ENCODE assay signal across 22 cellular contexts in genomic region chr6:4615231-4615630, GRCh38.
"Had no signal": no experiment of that assay in that cellular context is flagged by ENCODE, and none has a peak within 500 bp of the region (broad histone marks: within the 10 kb centered on the region; RNA-seq: fewer than 3 reads in every experiment).

No MANE protein-coding gene starts in this region.

- H3K4me1 ChIP-seq: colonic mucosa, foreskin keratinocyte, gastrocnemius medialis had no signal

- H3K27me3 ChIP-seq: colonic mucosa, dorsolateral prefrontal cortex, esophagus muscularis mucosa, esophagus squamous epithelium, foreskin keratinocyte, gastrocnemius medialis, gastroesophageal sphincter, heart left ventricle had no signal

- ATAC-seq: effector memory CD8-positive, alpha-beta T cell; esophagus mucosa; foreskin keratinocyte had no signal

- H3K27ac Mint-ChIP-seq: dendritic cell treated with granulocyte-macrophage colony-stimulating factor and Interleukin-4, amounts not matched to agents 40 ng/mL and 50 ng/mL, for 4 days; effector memory CD8-positive, alpha-beta T cell; endodermal cell had no signal

- H3K4me1 Mint-ChIP-seq: endodermal cell had no signal

- H3K36me3 ChIP-seq: colonic mucosa, esophagus muscularis mucosa, esophagus squamous epithelium, gastrocnemius medialis, gastroesophageal sphincter, heart left ventricle had no signal

- H3K9me3 ChIP-seq: colonic mucosa, esophagus muscularis mucosa, esophagus squamous epithelium, gastrocnemius medialis, gastroesophageal sphincter, heart left ventricle had no signal

- H3K4me3 Mint-ChIP-seq: dendritic cell treated with granulocyte-macrophage colony-stimulating factor and Interleukin-4, amounts not matched to agents 40 ng/mL and 50 ng/mL, for 4 days; effector memory CD8-positive, alpha-beta T cell; endodermal cell had no signal

- DNase-seq: colonic mucosa; cortex of kidney; dermis blood vessel endothelial cell; dorsolateral prefrontal cortex; effector CD4-positive, alpha-beta T cell; effector CD8-positive, alpha-beta T cell; effector memory CD4-positive, alpha-beta T cell; effector memory CD8-positive, alpha-beta T cell; endodermal cell; erythroblast; esophagus squamous epithelium; foreskin keratinocyte; foreskin melanocyte; head of caudate nucleus had no signal

- H3K4me3 ChIP-seq: colonic mucosa, coronary artery, dorsolateral prefrontal cortex, esophagus muscularis mucosa, esophagus squamous epithelium, gastrocnemius medialis, gastroesophageal sphincter, heart left ventricle had no signal

- H3K27ac ChIP-seq: colonic mucosa, coronary artery, dorsolateral prefrontal cortex, epithelial cell of prostate, esophagus muscularis mucosa, esophagus squamous epithelium, foreskin keratinocyte, gastrocnemius medialis, gastroesophageal sphincter, heart left ventricle had no signal

- H3K9me3 Mint-ChIP-seq: effector memory CD8-positive, alpha-beta T cell; endodermal cell had no signal
